ENCODE assay signal across 34 cellular contexts in the genomic region with DNA sequence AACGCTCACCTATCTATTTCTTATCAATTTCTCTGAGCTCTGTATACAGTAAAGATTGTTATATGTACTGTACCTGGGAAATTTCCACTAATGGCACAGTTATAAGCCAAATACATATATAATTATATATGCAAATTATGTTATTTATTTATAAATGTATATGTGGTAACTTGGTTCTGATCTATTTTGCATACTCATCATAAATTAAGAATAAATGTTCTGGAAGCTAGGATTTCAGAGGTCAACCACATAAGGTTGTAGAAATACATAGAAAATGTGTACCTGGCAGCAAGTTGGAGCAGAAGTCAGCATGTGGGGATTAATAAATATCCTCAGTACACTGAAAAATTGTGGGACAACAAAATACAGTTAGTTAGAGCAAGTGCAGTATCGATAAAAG.
"Had no signal": no experiment of that assay in that cellular context is flagged by ENCODE, and none has a peak within 500 bp of the region (broad histone marks: within the 10 kb centered on the region; RNA-seq: fewer than 3 reads in every experiment).

No MANE protein-coding gene starts in this region.

- ATAC-seq: activated CD8-positive, alpha-beta T cell treated with anti-CD3 and anti-CD28 coated beads for 36 hours; activated naive CD4-positive, alpha-beta T cell treated with anti-CD3 and anti-CD28 coated beads, Interleukin-2, amount 50 U/mL, for 72 hours; activated T-cell treated with anti-CD3 and anti-CD28 coated beads, Interleukin-2, amount 50 U/mL, for 4 hours; activated T-cell treated with anti-CD3 and anti-CD28 coated beads, Interleukin-2, amount 50 U/mL, for 72 hours; activated T-helper 17 cell treated with anti-CD3 and anti-CD28 coated beads, Interleukin-2, amount 50 U/mL, for 72 hours; body of pancreas had no signal

- H3K4me3 ChIP-seq: adrenal gland, body of pancreas, breast epithelium had no signal

- H3K9me3 ChIP-seq: adrenal gland, body of pancreas, breast epithelium had no signal

- H3K4me1 ChIP-seq: adrenal gland, body of pancreas, breast epithelium had no signal

- DNase-seq: activated B cell treated with CpG ODN at 0.5 μM for 24 hours; activated CD4-positive, alpha-beta memory T cell treated with anti-CD3 and anti-CD28 coated beads for 36 hours; activated CD4-positive, alpha-beta T cell treated with anti-CD3 and anti-CD28 coated beads for 4 hours; activated CD4-positive, alpha-beta T cell treated with anti-CD3 and anti-CD28 coated beads, Interleukin-2, amount 10 ng/mL, durations not matched to agents 24 days and 14 days; activated CD4-positive, alpha-beta T cell treated with anti-CD3 and anti-CD28 coated beads, Interleukin-2, amount 50 U/mL, for 1 hour; activated CD4-positive, alpha-beta T cell treated with anti-CD3 and anti-CD28 coated beads, Interleukin-2, amount 50 U/mL, for 4 hours; activated CD4-positive, CD25-positive, alpha-beta regulatory T cell treated with anti-CD3 and anti-CD28 coated beads, Interleukin-2, amount 50 U/mL, for 72 hours; activated CD8-positive, alpha-beta memory T cell treated with anti-CD3 and anti-CD28 coated beads, Interleukin-2, amount 50 U/mL, for 4 hours; activated CD8-positive, alpha-beta T cell treated with anti-CD3 and anti-CD28 coated beads for 36 hours; activated effector memory CD4-positive, alpha-beta T cell treated with anti-CD3 and anti-CD28 coated beads, Interleukin-2, amount 50 U/mL, for 16 hours; activated gamma-delta T cell treated with Interleukin-2 at 50 U/mL for 16 hours; activated naive CD4-positive, alpha-beta T cell; activated naive CD4-positive, alpha-beta T cell treated with anti-CD3 and anti-CD28 coated beads for 36 hours; activated naive CD4-positive, alpha-beta T cell treated with anti-CD3 and anti-CD28 coated beads, Interleukin-2, amount 50 U/mL, for 16 hours; activated naive CD8-positive, alpha-beta T cell treated with anti-CD3 and anti-CD28 coated beads for 36 hours; activated T-cell treated with anti-CD3 and anti-CD28 coated beads for 4 hours; activated T-cell treated with anti-CD3 and anti-CD28 coated beads, Interleukin-2, amount 50 U/mL, for 1 hour; activated T-cell treated with anti-CD3 and anti-CD28 coated beads, Interleukin-2, amount 50 U/mL, for 4 hours; activated T-cell treated with anti-CD3 and anti-CD28 coated beads, Interleukin-2, amount 50 U/mL, for 72 hours; adrenal gland; amniotic stem cell; aorta; body of pancreas; brain microvascular endothelial cell; central memory CD4-positive, alpha-beta T cell; T-helper 1 cell; T-helper 2 cell; T-helper 9 cell had no signal

- FAIRE-seq: astrocyte, TTC549 had no signal

- H3K36me3 ChIP-seq: adrenal gland, brain microvascular endothelial cell, breast epithelium had no signal

- H3K27me3 ChIP-seq: adrenal gland, body of pancreas, breast epithelium had no signal

- H3K27ac ChIP-seq: adrenal gland, body of pancreas, brain microvascular endothelial cell, breast epithelium, VCaP had no signal
